In genomic region chr6:34236423-34237315, GRCh38 we compare ENCODE assay signal across 1 cellular context.
TF ChIP-seq lines count a peak whose summit lies in the region.

A gene with protein sequence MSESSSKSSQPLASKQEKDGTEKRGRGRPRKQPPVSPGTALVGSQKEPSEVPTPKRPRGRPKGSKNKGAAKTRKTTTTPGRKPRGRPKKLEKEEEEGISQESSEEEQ (plus strand): TSS chr6:34236873. CDS start chr6:34240781, 3,908 bp downstream.

TF ChIP-seq in K562, 482 proteins besides CTCF, POLR2A, EP300 and RAD21 (continued from another document):
- peak; percentile 91; the same call in 1 of the 2 replicates for TF ChIP-seq AFF4 (CRISPR knock-in tag; IDR thresholded peaks at IDR 0.05)
- no peak for TF ChIP-seq HIVEP1 (CRISPR knock-in tag; IDR thresholded peaks at IDR 0.05)
- 0 out of 2 replicates have a peak, but pooled peaks have one; percentile 45 for TF ChIP-seq ESRRB (CRISPR knock-in tag; IDR thresholded peaks at IDR 0.05; ENCODE audit: borderline replicate concordance)
